In the genomic region with DNA sequence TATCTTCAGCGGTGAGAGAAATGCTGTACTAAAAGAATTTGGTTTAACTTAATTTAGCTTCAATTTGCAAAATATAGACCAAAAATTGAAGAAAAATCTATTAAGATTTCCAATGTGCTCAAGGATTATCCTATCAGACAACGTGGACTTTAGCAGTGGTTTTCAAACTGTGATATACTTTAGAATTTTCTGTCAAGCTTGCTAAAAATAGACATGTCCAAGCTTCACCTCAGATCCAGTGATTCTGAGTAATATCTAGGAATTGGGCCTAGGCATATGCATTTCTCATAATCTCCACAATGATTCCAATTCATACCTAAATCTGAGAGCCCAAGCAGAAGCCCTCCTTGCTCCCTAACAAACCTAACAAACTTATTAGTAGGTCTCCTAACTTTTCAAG, we compare ENCODE assay signal across 16 cellular contexts. TPM values are rescaled to one million over a fixed set of nuclear protein-coding genes. Genes with fewer than 3 reads are reported as not detected.
DNase-seq lines count a peak whose midpoint lies in the region; ATAC-seq and TF ChIP-seq lines count a peak whose summit lies in the region.
"Had no signal": no experiment of that assay in that cellular context is flagged by ENCODE, and none has a peak within 500 bp of the region (broad histone marks: within the 10 kb centered on the region; RNA-seq: fewer than 3 reads in every experiment).

No MANE protein-coding gene starts in this region.

- no peaks in the 10 kb centered on the region for H3K9me3 ChIP-seq in adipocyte (ENCODE audit: control insufficient read depth, low read length)
- H3K9me3 ChIP-seq in naive thymus-derived CD4-positive, alpha-beta T cell (ENCODE audit: control insufficient read depth in 2 of 3, low read length in 3 of 3): no peaks in the 10 kb centered on the region
- H3K9me3 ChIP-seq in CD8-positive, alpha-beta T cell (ENCODE audit: low read length): no peaks in the 10 kb centered on the region
- H3K9me3 ChIP-seq: tibial artery had no signal

- no peak overlapping the region for H3K9ac ChIP-seq in adipocyte (ENCODE audit: low read length)

- H3K4me3 Mint-ChIP-seq in natural killer cell treated with Interleukin-12 subunit alpha and Interleukin-12 subunit beta and Interleukin-15 and Interleukin-18, amount 100 ng/mL, for 72 hours: peak overlapping the region; percentile 90
- H3K4me3 Mint-ChIP-seq in natural killer cell (no peak overlapping the region), mesothelial cell of epicardium (no peak overlapping the region)
- H3K4me3 Mint-ChIP-seq in naive thymus-derived CD4-positive, alpha-beta T cell: peak overlapping the region in 8 of 10 donors; percentile 1 to 99 (median 92)
- no peak overlapping the region for H3K4me3 Mint-ChIP-seq in CD8-positive, alpha-beta T cell

- H3K27ac Mint-ChIP-seq in natural killer cell treated with Interleukin-12 subunit alpha and Interleukin-12 subunit beta and Interleukin-15 and Interleukin-18, amount 100 ng/mL, for 72 hours: no peak overlapping the region
- H3K27ac Mint-ChIP-seq in natural killer cell (peak overlapping the region in 1 of 2 donors; percentile 57), mesothelial cell of epicardium (no peak overlapping the region)
- H3K27ac Mint-ChIP-seq in naive thymus-derived CD4-positive, alpha-beta T cell: peak overlapping the region in 1 of 9 donors; percentile 11
- H3K27ac Mint-ChIP-seq in CD8-positive, alpha-beta T cell: no peak overlapping the region

- TF ChIP-seq CTCF in natural killer cell (IDR thresholded peaks at IDR 0.05) (no peak), mesothelial cell of epicardium (IDR thresholded peaks at IDR 0.05; ENCODE audit: unreplicated experiment) (no peak)
- no peak for TF ChIP-seq CTCF in CD8-positive, alpha-beta T cell (IDR thresholded peaks at IDR 0.05)

- peaks cover 46% of the 10 kb centered on the region for H3K4me1 ChIP-seq in adipocyte (ENCODE audit: control insufficient read depth, insufficient read depth, low read length)
- peaks cover 18 to 36% of the 10 kb centered on the region in 2 donors for H3K4me1 ChIP-seq in naive thymus-derived CD4-positive, alpha-beta T cell (ENCODE audit: control insufficient read depth in 2 of 2, insufficient read depth in 2 of 2, low read length in 2 of 2)
- peaks cover 56% of the 10 kb centered on the region for H3K4me1 ChIP-seq in CD8-positive, alpha-beta T cell (ENCODE audit: insufficient read depth, low read length)

- H3K36me3 ChIP-seq in adipocyte (ENCODE audit: control insufficient read depth, insufficient read depth, low read length, severe bottlenecking): no peaks in the 10 kb centered on the region
- peaks cover 0 to 5% (median 0%) of the 10 kb centered on the region in 3 experiments for H3K36me3 ChIP-seq in naive thymus-derived CD4-positive, alpha-beta T cell (ENCODE audit: control insufficient read depth in 2 of 3, insufficient read depth in 3 of 3, low read length in 3 of 3)
- no peaks in the 10 kb centered on the region for H3K36me3 ChIP-seq in CD8-positive, alpha-beta T cell (ENCODE audit: insufficient read depth, low read length)

- H3K9me3 Mint-ChIP-seq in natural killer cell treated with Interleukin-12 subunit alpha and Interleukin-12 subunit beta and Interleukin-15 and Interleukin-18, amount 100 ng/mL, for 72 hours: no peaks in the 10 kb centered on the region
- no peaks in the 10 kb centered on the region for H3K9me3 Mint-ChIP-seq in natural killer cell
- H3K9me3 Mint-ChIP-seq in naive thymus-derived CD4-positive, alpha-beta T cell: no peaks in the 10 kb centered on the region
- H3K9me3 Mint-ChIP-seq in CD8-positive, alpha-beta T cell: no peaks in the 10 kb centered on the region
- H3K9me3 Mint-ChIP-seq in mesothelial cell of epicardium: no peaks in the 10 kb centered on the region
- H3K9me3 Mint-ChIP-seq: IgD-negative memory B cell had no signal

- intact Hi-C loops in natural killer cell (cut with micrococcal nuclease): loop anchor here (5.0 kb wide), 1 partner anchor 208 kb away; no protein-coding TSS in a partner anchor
- intact Hi-C loops in naive thymus-derived CD4-positive, alpha-beta T cell (cut with micrococcal nuclease): loop anchor here (2.0 to 5.0 kb wide), 3 partner anchors 17 to 1182 kb away; a partner anchor contains a TSS
- intact Hi-C loops in CD8-positive, alpha-beta T cell (cut with DNase I, micrococcal nuclease): loop anchor here (5.0 kb wide), 2 partner anchors 33 to 208 kb away; no protein-coding TSS in a partner anchor

- peak overlapping the region; percentile 99 for H3K4me3 ChIP-seq in adipocyte (ENCODE audit: low read length)
- H3K4me3 ChIP-seq in naive thymus-derived CD4-positive, alpha-beta T cell (ENCODE audit: low read length): no peak overlapping the region
- no peak overlapping the region for H3K4me3 ChIP-seq in CD8-positive, alpha-beta T cell (ENCODE audit: low read depth, low read length)

- H3K27ac ChIP-seq in naive thymus-derived CD4-positive, alpha-beta T cell (ENCODE audit: low read depth, low read length): no peak overlapping the region
- no peak overlapping the region for H3K27ac ChIP-seq in CD8-positive, alpha-beta T cell (ENCODE audit: low read depth, low read length)

- ATAC-seq in natural killer cell treated with Interleukin-12 subunit alpha and Interleukin-12 subunit beta and Interleukin-15 and Interleukin-18, amount 100 ng/mL, for 72 hours: no peak
- ATAC-seq in natural killer cell (no peak), HG03469 (IDR thresholded peaks at IDR 0.05; ENCODE audit: unreplicated experiment) (no peak)
- ATAC-seq in naive thymus-derived CD4-positive, alpha-beta T cell: no peak
- ATAC-seq in CD8-positive, alpha-beta T cell: no peak
- ATAC-seq: left ventricle myocardium superior had no signal

- DNase-seq in natural killer cell treated with Interleukin-12 subunit alpha and Interleukin-12 subunit beta and Interleukin-15 and Interleukin-18, amount 100 ng/mL, for 72 hours (ENCODE audit: low spot score): no peak
- DNase-seq in natural killer cell: no peak
- DNase-seq in adipocyte (ENCODE audit: low read depth): no peak
- no peak for DNase-seq in naive thymus-derived CD4-positive, alpha-beta T cell
- DNase-seq in CD8-positive, alpha-beta T cell: no peak
- DNase-seq in mesothelial cell of epicardium (ENCODE audit: low spot score in 2 of 2, unreplicated experiment in 2 of 2): no peak
- DNase-seq in activated CD4-positive, alpha-beta T cell treated with anti-CD3 and anti-CD28 coated beads, Interleukin-2, amount 50 U/mL, for 4 hours: no peak
- DNase-seq: activated naive CD4-positive, alpha-beta T cell treated with anti-CD3 and anti-CD28 coated beads, Interleukin-2, amount 50 U/mL, for 16 hours; cerebellar nuclear complex; DMS79; head of caudate nucleus; left ventricle myocardium superior; NCI-H1436 treated with DMSO at 0.1 percent for 48 hours; tibial artery had no signal

- no peaks in the 10 kb centered on the region for H3K27me3 Mint-ChIP-seq in natural killer cell treated with Interleukin-12 subunit alpha and Interleukin-12 subunit beta and Interleukin-15 and Interleukin-18, amount 100 ng/mL, for 72 hours
- no peaks in the 10 kb centered on the region for H3K27me3 Mint-ChIP-seq in natural killer cell (ENCODE audit: low read depth in 2 of 2)
- H3K27me3 Mint-ChIP-seq in naive thymus-derived CD4-positive, alpha-beta T cell: no peaks in the 10 kb centered on the region
- no peaks in the 10 kb centered on the region for H3K27me3 Mint-ChIP-seq in CD8-positive, alpha-beta T cell (ENCODE audit: low read depth)
- H3K27me3 Mint-ChIP-seq in mesothelial cell of epicardium (ENCODE audit: low read depth): no peaks in the 10 kb centered on the region
- H3K27me3 Mint-ChIP-seq: IgD-negative memory B cell had no signal

- H3K27me3 ChIP-seq in adipocyte (replicated peaks; ENCODE audit: control insufficient read depth, insufficient read depth, low read length): no peaks in the 10 kb centered on the region
- H3K27me3 ChIP-seq in naive thymus-derived CD4-positive, alpha-beta T cell (ENCODE audit: control insufficient read depth in 2 of 2, insufficient read depth in 2 of 2, low read length in 2 of 2): no peaks in the 10 kb centered on the region
- H3K27me3 ChIP-seq in CD8-positive, alpha-beta T cell (ENCODE audit: insufficient read depth, low read length): no peaks in the 10 kb centered on the region
- H3K27me3 ChIP-seq: tibial artery had no signal

- H3K36me3 Mint-ChIP-seq in natural killer cell treated with Interleukin-12 subunit alpha and Interleukin-12 subunit beta and Interleukin-15 and Interleukin-18, amount 100 ng/mL, for 72 hours: peaks cover 7% of the 10 kb centered on the region
- no peaks in the 10 kb centered on the region for H3K36me3 Mint-ChIP-seq in natural killer cell
- peaks cover 0 to 11% (median 0%) of the 10 kb centered on the region in 5 donors for H3K36me3 Mint-ChIP-seq in naive thymus-derived CD4-positive, alpha-beta T cell
- H3K36me3 Mint-ChIP-seq in CD8-positive, alpha-beta T cell: peaks cover 11% of the 10 kb centered on the region
- no peaks in the 10 kb centered on the region for H3K36me3 Mint-ChIP-seq in mesothelial cell of epicardium

- peaks cover 48 to 56% of the 10 kb centered on the region in 2 donors for H3K4me1 Mint-ChIP-seq in natural killer cell treated with Interleukin-12 subunit alpha and Interleukin-12 subunit beta and Interleukin-15 and Interleukin-18, amount 100 ng/mL, for 72 hours (ENCODE audit: low read depth in 2 of 2)
- H3K4me1 Mint-ChIP-seq in natural killer cell (peaks cover 58 to 60% of the 10 kb centered on the region in 2 donors), mesothelial cell of epicardium (peaks cover 57% of the 10 kb centered on the region)
- peaks cover 55 to 84% (median 77%) of the 10 kb centered on the region in 7 donors for H3K4me1 Mint-ChIP-seq in naive thymus-derived CD4-positive, alpha-beta T cell
- H3K4me1 Mint-ChIP-seq in CD8-positive, alpha-beta T cell (ENCODE audit: low read depth): peaks cover 74% of the 10 kb centered on the region

- POLR2A ChIA-PET in naive thymus-derived CD4-positive, alpha-beta T cell (lab: Charles Lee): interaction anchor here (1.1 kb wide), 1 partner anchor 188 kb away, joined by 4 read pairs; a partner anchor contains a TSS
- POLR2A ChIA-PET in CD8-positive, alpha-beta T cell (lab: Charles Lee): interaction anchor here (1.0 kb wide), 1 partner anchor 9 kb away, joined by 3 read pairs; no protein-coding TSS in a partner anchor

- CTCF ChIA-PET in naive thymus-derived CD4-positive, alpha-beta T cell (lab: Charles Lee): interaction anchor here (0.8 kb wide), 1 partner anchor 62 kb away, joined by 3 read pairs; no protein-coding TSS in a partner anchor
- CTCF ChIA-PET in CD8-positive, alpha-beta T cell (lab: Charles Lee): no interaction called here

RNA-seq across cellular contexts. Expression of a gene that starts 3.4 kb away (rescaled TPM):
- total RNA-seq in natural killer cell treated with Interleukin-12 subunit alpha and Interleukin-12 subunit beta and Interleukin-15 and Interleukin-18, amount 100 ng/mL, for 72 hours: 10 to 100 TPM in 1 of 2 donors, 1 to 10 TPM in 1; 6.3 to 10.6 TPM
- 10 to 100 TPM in 2 of 3 donors, 1 to 10 TPM in 1; 9.6 to 12.1 (median 10.6) TPM for total RNA-seq in natural killer cell
- total RNA-seq in naive thymus-derived CD4-positive, alpha-beta T cell: 10 to 100 TPM in 3 of 5 experiments, 1 to 10 TPM in 2; 8.3 to 15.0 (median 10.1) TPM
- 1 to 10 TPM; 2.3 to 3.1 TPM for polyA plus RNA-seq in naive thymus-derived CD4-positive, alpha-beta T cell
- 1 to 10 TPM; 9.4 to 9.9 TPM for total RNA-seq in CD8-positive, alpha-beta T cell
- 34.8 to 35.7 TPM (median 35.0 TPM) in 3 replicates for total RNA-seq in mesothelial cell of epicardium

Comparison
In these comparisons a context has a peak if more than half of its experiments do, and no peak if none do; other contexts are left out.
1. H3K4me3 Mint-ChIP-seq: peak in natural killer cell treated with Interleukin-12 subunit alpha and Interleukin-12 subunit beta and Interleukin-15 and Interleukin-18, amount 100 ng/mL, for 72 hours (single experiment) and naive thymus-derived CD4-positive, alpha-beta T cell (8 of 10); none in natural killer cell (single experiment), CD8-positive, alpha-beta T cell (single experiment) and mesothelial cell of epicardium (single experiment).